Comparison of ENCODE assay signal across 14 cellular contexts in the genomic region with DNA sequence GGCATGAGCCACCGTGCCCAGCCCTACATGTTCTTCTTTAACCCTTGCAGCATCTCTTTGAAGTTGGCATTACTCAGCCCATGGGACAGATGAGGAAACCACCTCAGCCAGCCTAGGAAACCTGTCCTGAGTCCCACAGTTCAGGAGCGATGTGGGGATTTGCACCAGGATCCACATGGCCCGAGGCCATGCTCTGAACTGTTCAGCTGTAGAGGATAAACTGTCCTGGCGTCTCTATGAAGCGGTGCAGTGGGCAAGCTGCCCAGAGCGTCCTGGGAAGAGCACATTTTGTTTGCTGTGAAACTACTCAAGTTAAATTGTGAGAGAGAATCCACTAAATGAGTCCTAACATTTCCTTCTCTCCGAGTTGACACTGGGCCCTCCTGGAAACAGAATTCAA.
A peak's percentile ranks its signal among the peaks of the same experiment; 100 is the strongest.
DNase-seq lines count a peak whose midpoint lies in the region; ATAC-seq and TF ChIP-seq lines count a peak whose summit lies in the region.
"Had no signal": no experiment of that assay in that cellular context is flagged by ENCODE, and none has a peak within 500 bp of the region (broad histone marks: within the 10 kb centered on the region; RNA-seq: fewer than 3 reads in every experiment).

No MANE protein-coding gene starts in this region.

- DNase-seq in DMS 273 (lab: John Stamatoyannopoulos, UW; ENCODE audit: unreplicated experiment) (peak; percentile 46), DMS 273 treated with DMSO at 0.1 percent for 48 hours (lab: John Stamatoyannopoulos, UW) (no peak), adrenal gland (peak in 4 of 7 donors; percentile 33 to 80 (median 44)), left ventricle myocardium inferior (peak; percentile 86), thyroid gland (peak; percentile 82 to 88), NCI-H1436 (lab: John Stamatoyannopoulos, UW) (no peak), ecto neural progenitor cell (ENCODE audit: low spot score) (no peak), foreskin keratinocyte (no peak)
- DNase-seq: Calu3; stimulated activated CD4-positive, alpha-beta T cell treated with anti-CD3 and anti-CD28 coated beads, Interleukin-1b, Interleukin-23, amount 100 ng/mL, for 48 hours; stimulated activated naive CD4-positive, alpha-beta T cell treated with Interleukin-2 at 50 U/mL for 16 hours had no signal

- intact Hi-C loops in adrenal gland (cut with DNase I) (no loop called here), left ventricle myocardium inferior (cut with micrococcal nuclease) (no loop called here), thyroid gland (cut with DNase I) (no loop called here)

- no peak for ATAC-seq in foreskin keratinocyte
- ATAC-seq: HCT116 had no signal

- TF ChIP-seq CTCF in adrenal gland (IDR thresholded peaks at IDR 0.05): no peak
- TF ChIP-seq CTCF in left ventricle myocardium inferior (IDR thresholded peaks at IDR 0.05; ENCODE audit: borderline replicate concordance): peak; percentile 45
- no peak for TF ChIP-seq CTCF in thyroid gland (IDR thresholded peaks at IDR 0.05)
- no peak for TF ChIP-seq CTCF in foreskin keratinocyte (conservative IDR thresholded peaks at IDR 0.05)

- H3K4me3 ChIP-seq in adrenal gland: no peak overlapping the region
- no peak overlapping the region for H3K4me3 ChIP-seq in left ventricle myocardium inferior
- H3K4me3 ChIP-seq in thyroid gland (replicated peaks in 1 of 3): no peak overlapping the region

- H3K9me3 ChIP-seq in adrenal gland (replicated peaks in 1 of 3) (no peaks in the 10 kb centered on the region), left ventricle myocardium inferior (replicated peaks) (no peaks in the 10 kb centered on the region), thyroid gland (no peaks in the 10 kb centered on the region)
- H3K9me3 ChIP-seq: neutrophil had no signal

- TF ChIP-seq POLR2A in adrenal gland (IDR thresholded peaks at IDR 0.05): no peak
- TF ChIP-seq POLR2A in thyroid gland (IDR thresholded peaks at IDR 0.05): no peak

- WGBS in adrenal gland, 4 donors: 21 to 46% (median 41%) methylated on average over 5 to 7 of the region's 7 CpGs
- WGBS in thyroid gland, 2 donors: 2 to 20% methylated on average over 4 to 7 of the region's 7 CpGs

- H3K4me1 ChIP-seq in adrenal gland (replicated peaks in 1 of 2): no peaks in the 10 kb centered on the region
- H3K4me1 ChIP-seq in left ventricle myocardium inferior: peaks cover 54% of the 10 kb centered on the region
- H3K4me1 ChIP-seq in thyroid gland: peaks cover 5 to 7% of the 10 kb centered on the region in 2 donors
- no peaks in the 10 kb centered on the region for H3K4me1 ChIP-seq in foreskin keratinocyte

- H3K27ac ChIP-seq in adrenal gland (no peak overlapping the region), left ventricle myocardium inferior (replicated peaks) (peak overlapping the region; percentile 79), thyroid gland (no peak overlapping the region), foreskin keratinocyte (no peak overlapping the region)
- H3K27ac ChIP-seq: 22Rv1, neutrophil had no signal

- H3K27me3 ChIP-seq in adrenal gland (no peaks in the 10 kb centered on the region), left ventricle myocardium inferior (ENCODE audit: low read depth) (peaks cover 3% of the 10 kb centered on the region), thyroid gland (no peaks in the 10 kb centered on the region), foreskin keratinocyte (peaks cover 14% of the 10 kb centered on the region)

- H3K36me3 ChIP-seq in adrenal gland (replicated peaks in 1 of 2) (no peaks in the 10 kb centered on the region), left ventricle myocardium inferior (no peaks in the 10 kb centered on the region), thyroid gland (no peaks in the 10 kb centered on the region)
- H3K36me3 ChIP-seq: neutrophil had no signal

Comparison
In these comparisons a context has a peak if more than half of its experiments do, and no peak if none do; other contexts are left out.
1. DNase-seq: peak in DMS 273 (single experiment), adrenal gland (4 of 7), left ventricle myocardium inferior (single experiment) and thyroid gland (2 of 2); none in DMS 273 treated with DMSO at 0.1 percent for 48 hours (single experiment), NCI-H1436 (single experiment), ecto neural progenitor cell (single experiment) and foreskin keratinocyte (0 of 2).